In the genomic region with DNA sequence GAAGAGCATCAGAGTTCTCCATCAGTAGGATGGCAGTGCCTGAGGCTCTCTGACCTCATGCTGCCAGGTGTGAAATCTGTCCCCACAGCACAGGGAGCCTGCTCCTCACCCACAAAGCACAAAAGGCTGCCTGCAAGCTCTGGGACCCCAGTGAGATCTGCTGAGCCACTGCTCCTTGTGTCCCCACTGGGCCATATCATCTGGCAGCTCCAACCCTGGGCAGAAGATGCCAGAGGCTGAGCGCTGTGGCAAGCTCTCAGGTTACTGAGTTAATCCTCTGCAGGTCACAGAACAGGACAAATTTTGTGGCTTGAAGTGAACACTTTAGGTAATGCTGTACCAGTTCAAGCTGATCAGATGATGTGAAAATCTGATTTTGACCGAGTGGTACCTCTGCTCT, we compare ENCODE assay signal across 1 cellular context.
TF ChIP-seq lines count a peak whose summit lies in the region.

No MANE protein-coding gene starts in this region.

TF ChIP-seq in HepG2, 621 proteins besides CTCF, POLR2A, EP300 and RAD21 (continued from another document and continues in another):
- TF ChIP-seq MTA1 (CRISPR knock-in tag; IDR thresholded peaks at IDR 0.05; ENCODE audit: borderline replicate concordance), result no peak
- 0 out of 2 replicates have a peak, but pooled peaks have one; percentile 3 for TF ChIP-seq ZNF761 (CRISPR knock-in tag; conservative IDR thresholded peaks at IDR 0.05)
- no peak for TF ChIP-seq ARID2 (CRISPR knock-in tag; IDR thresholded peaks at IDR 0.05; ENCODE audit: borderline replicate concordance)
- TF ChIP-seq NR2F2 (IDR thresholded peaks at IDR 0.05; ENCODE audit: borderline replicate concordance, low read depth), result no peak
- TF ChIP-seq TCF7L2 (IDR thresholded peaks at IDR 0.05; ENCODE audit: low read depth, low read length), result no peak
- 0 out of 2 replicates have a peak, but pooled peaks have one; percentile 35 for TF ChIP-seq ZNF451 (CRISPR knock-in tag; IDR thresholded peaks at IDR 0.05)
- TF ChIP-seq, protein P1, sequence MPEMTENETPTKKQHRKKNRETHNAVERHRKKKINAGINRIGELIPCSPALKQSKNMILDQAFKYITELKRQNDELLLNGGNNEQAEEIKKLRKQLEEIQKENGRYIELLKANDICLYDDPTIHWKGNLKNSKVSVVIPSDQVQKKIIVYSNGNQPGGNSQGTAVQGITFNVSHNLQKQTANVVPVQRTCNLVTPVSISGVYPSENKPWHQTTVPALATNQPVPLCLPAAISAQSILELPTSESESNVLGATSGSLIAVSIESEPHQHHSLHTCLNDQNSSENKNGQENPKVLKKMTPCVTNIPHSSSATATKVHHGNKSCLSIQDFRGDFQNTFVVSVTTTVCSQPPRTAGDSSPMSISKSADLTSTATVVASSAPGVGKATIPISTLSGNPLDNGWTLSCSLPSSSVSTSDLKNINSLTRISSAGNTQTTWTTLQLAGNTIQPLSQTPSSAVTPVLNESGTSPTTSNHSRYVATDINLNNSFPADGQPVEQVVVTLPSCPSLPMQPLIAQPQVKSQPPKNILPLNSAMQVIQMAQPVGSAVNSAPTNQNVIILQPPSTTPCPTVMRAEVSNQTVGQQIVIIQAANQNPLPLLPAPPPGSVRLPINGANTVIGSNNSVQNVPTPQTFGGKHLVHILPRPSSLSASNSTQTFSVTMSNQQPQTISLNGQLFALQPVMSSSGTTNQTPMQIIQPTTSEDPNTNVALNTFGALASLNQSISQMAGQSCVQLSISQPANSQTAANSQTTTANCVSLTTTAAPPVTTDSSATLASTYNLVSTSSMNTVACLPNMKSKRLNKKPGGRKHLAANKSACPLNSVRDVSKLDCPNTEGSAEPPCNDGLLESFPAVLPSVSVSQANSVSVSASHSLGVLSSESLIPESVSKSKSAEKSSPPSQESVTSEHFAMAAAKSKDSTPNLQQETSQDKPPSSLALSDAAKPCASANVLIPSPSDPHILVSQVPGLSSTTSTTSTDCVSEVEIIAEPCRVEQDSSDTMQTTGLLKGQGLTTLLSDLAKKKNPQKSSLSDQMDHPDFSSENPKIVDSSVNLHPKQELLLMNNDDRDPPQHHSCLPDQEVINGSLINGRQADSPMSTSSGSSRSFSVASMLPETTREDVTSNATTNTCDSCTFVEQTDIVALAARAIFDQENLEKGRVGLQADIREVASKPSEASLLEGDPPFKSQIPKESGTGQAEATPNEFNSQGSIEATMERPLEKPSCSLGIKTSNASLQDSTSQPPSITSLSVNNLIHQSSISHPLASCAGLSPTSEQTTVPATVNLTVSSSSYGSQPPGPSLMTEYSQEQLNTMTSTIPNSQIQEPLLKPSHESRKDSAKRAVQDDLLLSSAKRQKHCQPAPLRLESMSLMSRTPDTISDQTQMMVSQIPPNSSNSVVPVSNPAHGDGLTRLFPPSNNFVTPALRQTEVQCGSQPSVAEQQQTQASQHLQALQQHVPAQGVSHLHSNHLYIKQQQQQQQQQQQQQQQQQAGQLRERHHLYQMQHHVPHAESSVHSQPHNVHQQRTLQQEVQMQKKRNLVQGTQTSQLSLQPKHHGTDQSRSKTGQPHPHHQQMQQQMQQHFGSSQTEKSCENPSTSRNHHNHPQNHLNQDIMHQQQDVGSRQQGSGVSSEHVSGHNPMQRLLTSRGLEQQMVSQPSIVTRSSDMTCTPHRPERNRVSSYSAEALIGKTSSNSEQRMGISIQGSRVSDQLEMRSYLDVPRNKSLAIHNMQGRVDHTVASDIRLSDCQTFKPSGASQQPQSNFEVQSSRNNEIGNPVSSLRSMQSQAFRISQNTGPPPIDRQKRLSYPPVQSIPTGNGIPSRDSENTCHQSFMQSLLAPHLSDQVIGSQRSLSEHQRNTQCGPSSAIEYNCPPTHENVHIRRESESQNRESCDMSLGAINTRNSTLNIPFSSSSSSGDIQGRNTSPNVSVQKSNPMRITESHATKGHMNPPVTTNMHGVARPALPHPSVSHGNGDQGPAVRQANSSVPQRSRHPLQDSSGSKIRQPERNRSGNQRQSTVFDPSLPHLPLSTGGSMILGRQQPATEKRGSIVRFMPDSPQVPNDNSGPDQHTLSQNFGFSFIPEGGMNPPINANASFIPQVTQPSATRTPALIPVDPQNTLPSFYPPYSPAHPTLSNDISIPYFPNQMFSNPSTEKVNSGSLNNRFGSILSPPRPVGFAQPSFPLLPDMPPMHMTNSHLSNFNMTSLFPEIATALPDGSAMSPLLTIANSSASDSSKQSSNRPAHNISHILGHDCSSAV (CRISPR knock-in tag; IDR thresholded peaks at IDR 0.05; ENCODE audit: borderline replicate concordance), result no peak
- 0 out of 2 replicates have a peak, but pooled peaks have one; percentile 2 for TF ChIP-seq AKAP8 (CRISPR knock-in tag; IDR thresholded peaks at IDR 0.05)
- TF ChIP-seq CHD2 (IDR thresholded peaks at IDR 0.05; ENCODE audit: low read depth, low read length), result no peak
- peak; percentile 14 for TF ChIP-seq ZEB1 (IDR thresholded peaks at IDR 0.05; ENCODE audit: insufficient replicate concordance, low read depth)
- no peak for TF ChIP-seq AGO2 (optimal IDR thresholded peaks at IDR 0.05; ENCODE audit: low read depth, low read length)
- no peak for TF ChIP-seq MXI1 (IDR thresholded peaks at IDR 0.05; ENCODE audit: borderline replicate concordance, low read depth, low read length)
- TF ChIP-seq ZNF24 (IDR thresholded peaks at IDR 0.05), result no peak
- TF ChIP-seq HNRNPH1 (optimal IDR thresholded peaks at IDR 0.05; ENCODE audit: low read depth, low read length), result no peak
- TF ChIP-seq ZSCAN5A (CRISPR knock-in tag; IDR thresholded peaks at IDR 0.05; ENCODE audit: borderline replicate concordance), result no peak
- TF ChIP-seq NBN (conservative IDR thresholded peaks at IDR 0.05), result no peak
- no peak for TF ChIP-seq REXO4 (CRISPR knock-in tag; IDR thresholded peaks at IDR 0.05; ENCODE audit: borderline replicate concordance)
- TF ChIP-seq SP4 (CRISPR knock-in tag; IDR thresholded peaks at IDR 0.05), result 0 out of 2 replicates have a peak, but pooled peaks have one; percentile 36
- TF ChIP-seq SNRNP70 (IDR thresholded peaks at IDR 0.05; ENCODE audit: low read depth, low read length), result no peak
- TF ChIP-seq, protein P2, sequence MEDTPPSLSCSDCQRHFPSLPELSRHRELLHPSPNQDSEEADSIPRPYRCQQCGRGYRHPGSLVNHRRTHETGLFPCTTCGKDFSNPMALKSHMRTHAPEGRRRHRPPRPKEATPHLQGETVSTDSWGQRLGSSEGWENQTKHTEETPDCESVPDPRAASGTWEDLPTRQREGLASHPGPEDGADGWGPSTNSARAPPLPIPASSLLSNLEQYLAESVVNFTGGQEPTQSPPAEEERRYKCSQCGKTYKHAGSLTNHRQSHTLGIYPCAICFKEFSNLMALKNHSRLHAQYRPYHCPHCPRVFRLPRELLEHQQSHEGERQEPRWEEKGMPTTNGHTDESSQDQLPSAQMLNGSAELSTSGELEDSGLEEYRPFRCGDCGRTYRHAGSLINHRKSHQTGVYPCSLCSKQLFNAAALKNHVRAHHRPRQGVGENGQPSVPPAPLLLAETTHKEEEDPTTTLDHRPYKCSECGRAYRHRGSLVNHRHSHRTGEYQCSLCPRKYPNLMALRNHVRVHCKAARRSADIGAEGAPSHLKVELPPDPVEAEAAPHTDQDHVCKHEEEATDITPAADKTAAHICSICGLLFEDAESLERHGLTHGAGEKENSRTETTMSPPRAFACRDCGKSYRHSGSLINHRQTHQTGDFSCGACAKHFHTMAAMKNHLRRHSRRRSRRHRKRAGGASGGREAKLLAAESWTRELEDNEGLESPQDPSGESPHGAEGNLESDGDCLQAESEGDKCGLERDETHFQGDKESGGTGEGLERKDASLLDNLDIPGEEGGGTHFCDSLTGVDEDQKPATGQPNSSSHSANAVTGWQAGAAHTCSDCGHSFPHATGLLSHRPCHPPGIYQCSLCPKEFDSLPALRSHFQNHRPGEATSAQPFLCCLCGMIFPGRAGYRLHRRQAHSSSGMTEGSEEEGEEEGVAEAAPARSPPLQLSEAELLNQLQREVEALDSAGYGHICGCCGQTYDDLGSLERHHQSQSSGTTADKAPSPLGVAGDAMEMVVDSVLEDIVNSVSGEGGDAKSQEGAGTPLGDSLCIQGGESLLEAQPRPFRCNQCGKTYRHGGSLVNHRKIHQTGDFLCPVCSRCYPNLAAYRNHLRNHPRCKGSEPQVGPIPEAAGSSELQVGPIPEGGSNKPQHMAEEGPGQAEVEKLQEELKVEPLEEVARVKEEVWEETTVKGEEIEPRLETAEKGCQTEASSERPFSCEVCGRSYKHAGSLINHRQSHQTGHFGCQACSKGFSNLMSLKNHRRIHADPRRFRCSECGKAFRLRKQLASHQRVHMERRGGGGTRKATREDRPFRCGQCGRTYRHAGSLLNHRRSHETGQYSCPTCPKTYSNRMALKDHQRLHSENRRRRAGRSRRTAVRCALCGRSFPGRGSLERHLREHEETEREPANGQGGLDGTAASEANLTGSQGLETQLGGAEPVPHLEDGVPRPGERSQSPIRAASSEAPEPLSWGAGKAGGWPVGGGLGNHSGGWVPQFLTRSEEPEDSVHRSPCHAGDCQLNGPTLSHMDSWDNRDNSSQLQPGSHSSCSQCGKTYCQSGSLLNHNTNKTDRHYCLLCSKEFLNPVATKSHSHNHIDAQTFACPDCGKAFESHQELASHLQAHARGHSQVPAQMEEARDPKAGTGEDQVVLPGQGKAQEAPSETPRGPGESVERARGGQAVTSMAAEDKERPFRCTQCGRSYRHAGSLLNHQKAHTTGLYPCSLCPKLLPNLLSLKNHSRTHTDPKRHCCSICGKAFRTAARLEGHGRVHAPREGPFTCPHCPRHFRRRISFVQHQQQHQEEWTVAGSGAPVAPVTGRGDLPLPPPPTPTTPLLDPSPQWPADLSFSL (CRISPR knock-in tag; IDR thresholded peaks at IDR 0.05), result no peak
- no peak for TF ChIP-seq ATF7-NPFF (CRISPR knock-in tag; IDR thresholded peaks at IDR 0.05; ENCODE audit: low read depth)
- no peak for TF ChIP-seq ARNTL (CRISPR knock-in tag; IDR thresholded peaks at IDR 0.05)
- TF ChIP-seq HMG20A (CRISPR knock-in tag; IDR thresholded peaks at IDR 0.05; ENCODE audit: borderline replicate concordance), result no peak
- no peak for TF ChIP-seq HOMEZ (CRISPR knock-in tag; IDR thresholded peaks at IDR 0.05; ENCODE audit: low read depth)
- no peak for TF ChIP-seq GZF1 (CRISPR knock-in tag; IDR thresholded peaks at IDR 0.05)
- no peak for TF ChIP-seq ZNF816 (CRISPR knock-in tag; IDR thresholded peaks at IDR 0.05; ENCODE audit: borderline replicate concordance)
- TF ChIP-seq, protein P3, sequence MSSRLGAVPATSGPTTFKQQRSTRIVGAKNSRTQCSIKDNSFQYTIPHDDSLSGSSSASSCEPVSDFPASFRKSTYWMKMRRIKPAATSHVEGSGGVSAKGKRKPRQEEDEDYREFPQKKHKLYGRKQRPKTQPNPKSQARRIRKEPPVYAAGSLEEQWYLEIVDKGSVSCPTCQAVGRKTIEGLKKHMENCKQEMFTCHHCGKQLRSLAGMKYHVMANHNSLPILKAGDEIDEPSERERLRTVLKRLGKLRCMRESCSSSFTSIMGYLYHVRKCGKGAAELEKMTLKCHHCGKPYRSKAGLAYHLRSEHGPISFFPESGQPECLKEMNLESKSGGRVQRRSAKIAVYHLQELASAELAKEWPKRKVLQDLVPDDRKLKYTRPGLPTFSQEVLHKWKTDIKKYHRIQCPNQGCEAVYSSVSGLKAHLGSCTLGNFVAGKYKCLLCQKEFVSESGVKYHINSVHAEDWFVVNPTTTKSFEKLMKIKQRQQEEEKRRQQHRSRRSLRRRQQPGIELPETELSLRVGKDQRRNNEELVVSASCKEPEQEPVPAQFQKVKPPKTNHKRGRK (CRISPR knock-in tag; IDR thresholded peaks at IDR 0.05), result no peak
- no peak for TF ChIP-seq RXRB (CRISPR knock-in tag; IDR thresholded peaks at IDR 0.05; ENCODE audit: borderline replicate concordance)
- no peak for TF ChIP-seq ZNF678 (CRISPR knock-in tag; IDR thresholded peaks at IDR 0.05)
- TF ChIP-seq EEA1 (CRISPR knock-in tag; IDR thresholded peaks at IDR 0.05; ENCODE audit: borderline replicate concordance), result no peak
- no peak for TF ChIP-seq SATB2 (CRISPR knock-in tag; IDR thresholded peaks at IDR 0.05)
- no peak for TF ChIP-seq ZNF724P (CRISPR knock-in tag; IDR thresholded peaks at IDR 0.05; ENCODE audit: borderline replicate concordance)
- TF ChIP-seq MEIS2 (CRISPR knock-in tag; IDR thresholded peaks at IDR 0.05), result no peak
- TF ChIP-seq TERF1 (CRISPR knock-in tag; IDR thresholded peaks at IDR 0.05), result no peak
- no peak for TF ChIP-seq ZNF260 (CRISPR knock-in tag; IDR thresholded peaks at IDR 0.05; ENCODE audit: borderline replicate concordance, low read depth)
- no peak for TF ChIP-seq NFIB (CRISPR knock-in tag; IDR thresholded peaks at IDR 0.05; ENCODE audit: borderline replicate concordance)
- no peak for TF ChIP-seq PAF1 (CRISPR knock-in tag; IDR thresholded peaks at IDR 0.05)
- no peak for TF ChIP-seq MEIS1 (CRISPR knock-in tag; IDR thresholded peaks at IDR 0.05; ENCODE audit: borderline replicate concordance)
